ENCODE assay signal across 12 cellular contexts in the genomic region with DNA sequence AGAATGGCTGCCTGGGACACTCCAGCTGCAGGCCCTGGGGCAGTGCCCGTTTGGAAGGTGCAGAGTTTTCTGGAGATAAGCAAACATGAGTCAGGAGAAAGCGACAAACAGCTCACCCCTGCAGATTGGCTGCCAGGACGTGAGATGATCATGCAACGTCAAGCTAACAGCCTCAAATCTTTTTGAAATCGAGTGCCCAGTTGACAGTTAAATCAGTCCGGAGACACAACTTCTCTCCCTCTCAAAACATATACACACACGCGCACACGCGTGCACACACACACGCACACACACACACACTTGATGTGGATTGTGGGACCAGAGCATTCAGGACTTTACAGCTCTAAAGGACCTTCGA. TPM values are rescaled to one million over a fixed set of nuclear protein-coding genes. Genes with fewer than 3 reads are reported as not detected.
DNase-seq lines count a peak whose midpoint lies in the region; ATAC-seq and TF ChIP-seq lines count a peak whose summit lies in the region.
"Had no signal": no experiment of that assay in that cellular context is flagged by ENCODE, and none has a peak within 500 bp of the region (broad histone marks: within the 10 kb centered on the region; RNA-seq: fewer than 3 reads in every experiment).

No MANE protein-coding gene starts in this region.

- no peak overlapping the region for H3K14ac ChIP-seq in IMR-90 (replicated peaks; ENCODE audit: low read depth, low read length)

- H3K27me3 ChIP-seq in CD4-positive, CD25-positive, alpha-beta regulatory T cell (ENCODE audit: control insufficient read depth, insufficient read depth, low read length): no peaks in the 10 kb centered on the region
- no peaks in the 10 kb centered on the region for H3K27me3 ChIP-seq in IMR-90 (ENCODE audit: control insufficient read depth, insufficient read depth, low read length)
- no peaks in the 10 kb centered on the region for H3K27me3 ChIP-seq in right cardiac atrium (ENCODE audit: control insufficient read depth, insufficient read depth)
- H3K27me3 ChIP-seq in uterus: no peaks in the 10 kb centered on the region
- H3K27me3 ChIP-seq: hepatocyte had no signal

- WGBS in IMR-90 (ENCODE audit: extremely low coverage in 2 of 2, insufficient read length in 1 of 2), 2 experiments: 81% methylated on average over 10 of the region's 12 CpGs; no CpG with 5 or more reads in 1 of the 2 experiments
- 75% methylated on average over 12 of the region's 12 CpGs for WGBS in right cardiac atrium

- peaks cover 5% of the 10 kb centered on the region; the same call in 1 of the 2 replicates for H3K9me1 ChIP-seq in IMR-90 (ENCODE audit: insufficient read depth, low read length)

- no peak overlapping the region for H4K5ac ChIP-seq in IMR-90 (ENCODE audit: low read depth, low read length)

- no peak overlapping the region for H4K8ac ChIP-seq in IMR-90 (ENCODE audit: low read depth in 2 of 2, low read length in 2 of 2)

- peaks cover 51 to 96% (median 77%) of the 10 kb centered on the region in 4 donors for H3K4me1 Mint-ChIP-seq in CD4-positive, CD25-positive, alpha-beta regulatory T cell
- H3K4me1 Mint-ChIP-seq in activated B cell treated with CpG ODN at 0.5 μM for 24 hours: peaks cover 95% of the 10 kb centered on the region

- BruUV-seq in IMR-90 (replicated peaks; lab: Mats Ljungman, UMichigan): no TSS peak

- TF ChIP-seq CTCF in IMR-90 (conservative IDR thresholded peaks at IDR 0.05; ENCODE audit: low read depth, low read length) (no peak), activated B cell treated with CpG ODN at 0.5 μM for 24 hours (IDR thresholded peaks at IDR 0.05) (no peak), uterus (IDR thresholded peaks at IDR 0.05) (no peak)

- DNase-seq in CD4-positive, CD25-positive, alpha-beta regulatory T cell: no peak
- DNase-seq in IMR-90 (peak; percentile 31), activated B cell treated with CpG ODN at 0.5 μM for 24 hours (no peak), right cardiac atrium (peak in 1 of 3 donors; percentile 43), NCI-H1092 (lab: John Stamatoyannopoulos, UW) (no peak), LoVo (ENCODE audit: low spot score) (no peak), uterus (no peak)
- DNase-seq: activated effector memory CD4-positive, alpha-beta T cell treated with Interleukin-2 at 50 U/mL for 16 hours; NCI-H446 had no signal

- H3K4ac ChIP-seq in IMR-90 (ENCODE audit: low read depth, low read length): no peak overlapping the region; the same call in 1 of the 2 replicates

- H3K9me3 Mint-ChIP-seq in CD4-positive, CD25-positive, alpha-beta regulatory T cell: peaks cover 0 to 1% (median 0%) of the 10 kb centered on the region in 7 donors
- H3K9me3 Mint-ChIP-seq in activated B cell treated with CpG ODN at 0.5 μM for 24 hours: no peaks in the 10 kb centered on the region
- H3K9me3 Mint-ChIP-seq: mesothelial cell of epicardium had no signal

- no peak overlapping the region for H3K4me2 ChIP-seq in IMR-90 (ENCODE audit: low read depth, low read length)
- H3K4me2 ChIP-seq: hepatocyte had no signal

- no peak overlapping the region for H3K18ac ChIP-seq in IMR-90 (ENCODE audit: low read depth, low read length)

- no peak overlapping the region for H2BK120ac ChIP-seq in IMR-90 (ENCODE audit: low read depth, low read length)

- intact Hi-C loops in IMR-90 (cut with micrococcal nuclease): no loop called here
- intact Hi-C loops in activated B cell treated with CpG ODN at 0.5 μM for 24 hours (cut with micrococcal nuclease): no loop called here
- intact Hi-C loops in right cardiac atrium (cut with DNase I): no loop called here
- intact Hi-C loops in uterus (cut with DNase I; ENCODE audit: low total_unique reads): no loop called here

- in situ Hi-C loops in IMR-90 (cut with MboI; ENCODE audit: low sequenced_read_pairs): no loop called here

- H3K9me3 ChIP-seq in CD4-positive, CD25-positive, alpha-beta regulatory T cell (ENCODE audit: control insufficient read depth in 2 of 2, low read length in 2 of 2): no peaks in the 10 kb centered on the region
- H3K9me3 ChIP-seq in IMR-90 (ENCODE audit: control insufficient read depth, insufficient read depth, low read length): no peaks in the 10 kb centered on the region; the same call in 1 of the 2 replicates
- H3K9me3 ChIP-seq in right cardiac atrium (ENCODE audit: control insufficient read depth, low read length): no peaks in the 10 kb centered on the region
- no peaks in the 10 kb centered on the region for H3K9me3 ChIP-seq in uterus

- H3K36me3 Mint-ChIP-seq in CD4-positive, CD25-positive, alpha-beta regulatory T cell: no peaks in the 10 kb centered on the region
- H3K36me3 Mint-ChIP-seq in activated B cell treated with CpG ODN at 0.5 μM for 24 hours (ENCODE audit: low read depth): no peaks in the 10 kb centered on the region
- H3K36me3 Mint-ChIP-seq: mesothelial cell of epicardium had no signal

- no peak overlapping the region for H3K23ac ChIP-seq in IMR-90 (ENCODE audit: low read depth, low read length)

- no peak overlapping the region for H2BK15ac ChIP-seq in IMR-90 (ENCODE audit: low read depth, low read length)

- no peak overlapping the region for H4K91ac ChIP-seq in IMR-90 (ENCODE audit: insufficient read depth, low read depth, low read length)

- ATAC-seq in CD4-positive, CD25-positive, alpha-beta regulatory T cell (ENCODE audit: low read depth in 2 of 2): no peak
- ATAC-seq in IMR-90 (ENCODE audit: low read depth): no peak
- no peak for ATAC-seq in activated B cell treated with CpG ODN at 0.5 μM for 24 hours (ENCODE audit: low read depth)
- ATAC-seq in right cardiac atrium: peak; percentile 45 to 72
- no peak for ATAC-seq in esophagus mucosa

- no peaks in the 10 kb centered on the region for H3K36me3 ChIP-seq in CD4-positive, CD25-positive, alpha-beta regulatory T cell (ENCODE audit: control insufficient read depth, insufficient read depth, low read length)
- H3K36me3 ChIP-seq in IMR-90 (ENCODE audit: control insufficient read depth, insufficient read depth, low read length) (no peaks in the 10 kb centered on the region), uterus (no peaks in the 10 kb centered on the region)

- POLR2A ChIA-PET in IMR-90 (lab: Charles Lee; ENCODE audit: unreplicated experiment) (no interaction called here), activated B cell treated with CpG ODN at 0.5 μM for 24 hours (lab: Charles Lee) (interaction anchor here (0.7 to 38.9 kb wide), 7 partner anchors 9 to 1098 kb away, joined by 3 to 1269 read pairs (median 16); partner anchors contain the start of gene TENT5C)

- H3K27ac Mint-ChIP-seq in CD4-positive, CD25-positive, alpha-beta regulatory T cell: peak overlapping the region; percentile 98 to 100 (median 98)
- peak overlapping the region; percentile 93 for H3K27ac Mint-ChIP-seq in activated B cell treated with CpG ODN at 0.5 μM for 24 hours
- H3K27ac Mint-ChIP-seq: mesothelial cell of epicardium had no signal

- TF ChIP-seq POLR2A in IMR-90 (IDR thresholded peaks at IDR 0.05; ENCODE audit: low read depth, low read length): no peak
- TF ChIP-seq POLR2A in uterus (IDR thresholded peaks at IDR 0.05): no peak

- H2AK9ac ChIP-seq in IMR-90 (replicated peaks; ENCODE audit: low read depth, low read length, poor library complexity): no peak overlapping the region

- H3K4me3 ChIP-seq in CD4-positive, CD25-positive, alpha-beta regulatory T cell (ENCODE audit: low read depth, low read length): peak overlapping the region; percentile 59
- H3K4me3 ChIP-seq in IMR-90 (ENCODE audit: insufficient read depth, low read depth, low read length): no peak overlapping the region
- H3K4me3 ChIP-seq in right cardiac atrium (ENCODE audit: low read length): no peak overlapping the region
- H3K4me3 ChIP-seq in uterus: no peak overlapping the region
- H3K4me3 ChIP-seq: hepatocyte had no signal

- H3K4me3 Mint-ChIP-seq in CD4-positive, CD25-positive, alpha-beta regulatory T cell: peak overlapping the region; percentile 47 to 84 (median 80)
- peak overlapping the region; percentile 55 for H3K4me3 Mint-ChIP-seq in activated B cell treated with CpG ODN at 0.5 μM for 24 hours
- H3K4me3 Mint-ChIP-seq: mesothelial cell of epicardium had no signal

- TF ChIP-seq RAD21 in IMR-90 (IDR thresholded peaks at IDR 0.05; ENCODE audit: low read length): no peak

- no peaks in the 10 kb centered on the region for H3K79me1 ChIP-seq in IMR-90 (ENCODE audit: low read depth in 1 of 2, low read length in 2 of 2)

- no peak overlapping the region for H2BK5ac ChIP-seq in IMR-90 (ENCODE audit: low read depth, low read length, poor library complexity, severe bottlenecking)

- no peak overlapping the region for H3K9ac ChIP-seq in IMR-90 (ENCODE audit: low read depth, low read length)

- H2AK5ac ChIP-seq in IMR-90 (ENCODE audit: low read depth, low read length): no peak overlapping the region

- H3K27ac ChIP-seq in CD4-positive, CD25-positive, alpha-beta regulatory T cell (ENCODE audit: insufficient read depth, low read length, poor library complexity, severe bottlenecking): peak overlapping the region; percentile 94
- H3K27ac ChIP-seq in IMR-90 (ENCODE audit: insufficient read depth, low read length) (no peak overlapping the region), right cardiac atrium (ENCODE audit: low read length) (no peak overlapping the region), uterus (no peak overlapping the region)
- H3K27ac ChIP-seq: hepatocyte had no signal

- no peak overlapping the region for H2BK20ac ChIP-seq in IMR-90 (ENCODE audit: low read depth, low read length)

- H3K4me1 ChIP-seq in CD4-positive, CD25-positive, alpha-beta regulatory T cell (ENCODE audit: control insufficient read depth, insufficient read depth, low read length, poor library complexity, severe bottlenecking): peaks cover 97% of the 10 kb centered on the region
- H3K4me1 ChIP-seq in IMR-90 (ENCODE audit: control insufficient read depth, insufficient read depth, low read length) (peaks cover 13% of the 10 kb centered on the region), right cardiac atrium (ENCODE audit: control insufficient read depth, insufficient read depth, low read length) (peaks cover 3% of the 10 kb centered on the region), uterus (no peaks in the 10 kb centered on the region)

- H3K56ac ChIP-seq in IMR-90 (ENCODE audit: extremely low read depth, insufficient read depth, low read length): no peak overlapping the region

- no peaks in the 10 kb centered on the region for H4K20me1 ChIP-seq in IMR-90 (ENCODE audit: insufficient read depth, low read length)

- no peak overlapping the region for H2AFZ ChIP-seq in IMR-90 (replicated peaks; ENCODE audit: low read length, poor library complexity)
- H2AFZ ChIP-seq: hepatocyte had no signal

- no peaks in the 10 kb centered on the region for H3K27me3 Mint-ChIP-seq in CD4-positive, CD25-positive, alpha-beta regulatory T cell
- no peaks in the 10 kb centered on the region for H3K27me3 Mint-ChIP-seq in activated B cell treated with CpG ODN at 0.5 μM for 24 hours

- CTCF ChIA-PET in IMR-90 (lab: Yijun Ruan, JAX) (interaction anchor here (1.2 kb wide), 1 partner anchor 239 kb away, joined by 3 read pairs; no protein-coding TSS in a partner anchor), activated B cell treated with CpG ODN at 0.5 μM for 24 hours (lab: Charles Lee) (interaction anchor here (1.0 to 4.3 kb wide), 7 partner anchors 9 to 119 kb away, joined by 3 to 25 read pairs (median 6); no protein-coding TSS in a partner anchor)

- dilution Hi-C loops in IMR-90 (cut with HindIII; ENCODE audit: low sequenced_read_pairs, unreplicated experiment): no loop called here

RNA-seq across cellular contexts. Expression of gene TENT5C, which starts 49.4 kb away (rescaled TPM):
- total RNA-seq in CD4-positive, CD25-positive, alpha-beta regulatory T cell: 324 TPM
- 10 to 100 TPM; 19.6 to 64.7 (median 33.0) TPM for polyA plus RNA-seq in CD4-positive, CD25-positive, alpha-beta regulatory T cell
- total RNA-seq in IMR-90 (2012; rRNA removed) (4.1 and 5.3 TPM in 2 replicates), activated B cell treated with CpG ODN at 0.5 μM for 24 hours (56.2 and 59.3 TPM in 2 replicates), right cardiac atrium (10 to 100 TPM; 20.4 to 33.1 (median 31.7) TPM), uterus (10 to 100 TPM in 1 of 4 donors, 1 to 10 TPM in 3; 2.3 to 22.1 (median 5.1) TPM), esophagus mucosa (1.1 TPM)
- polyA plus RNA-seq in IMR-90 (2012; rRNA removed) (1.2 and 1.5 TPM in 2 replicates), right cardiac atrium (9.5 TPM)
- polyA plus RNA-seq in IMR-90 (2012; cell fraction: cytosol; rRNA removed): 0.53 and 0.84 TPM in 2 replicates
- 0.44 and 1.0 TPM in 2 replicates for polyA plus RNA-seq in IMR-90 (2012; cell fraction: nucleus; rRNA removed; ENCODE audit: low replicate concordance)

Comparison
In these comparisons a context has a peak if more than half of its experiments do, and no peak if none do; other contexts are left out.
1. ATAC-seq: peak in right cardiac atrium (2 of 2); none in CD4-positive, CD25-positive, alpha-beta regulatory T cell (0 of 2), IMR-90 (single experiment), activated B cell treated with CpG ODN at 0.5 μM for 24 hours (single experiment) and esophagus mucosa (single experiment).